13 cellular contexts compared by ENCODE assay signal in genomic region chr2:240570531-240571313, GRCh38. TPM values are rescaled to one million over a fixed set of nuclear protein-coding genes. Genes with fewer than 3 reads are reported as not detected.
DNase-seq lines count a peak whose midpoint lies in the region; ATAC-seq and TF ChIP-seq lines count a peak whose summit lies in the region.
"Had no signal": no experiment of that assay in that cellular context is flagged by ENCODE, and none has a peak within 500 bp of the region (broad histone marks: within the 10 kb centered on the region; RNA-seq: fewer than 3 reads in every experiment).

No MANE protein-coding gene starts in this region.

- WGBS in aorta, 2 donors = 81 to 82% methylated on average over 10 to 11 of the region's 11 CpGs

- intact Hi-C loops in ascending aorta (cut with DNase I) (no loop called here), mucosa of descending colon (cut with DNase I, micrococcal nuclease) (no loop called here), aorta (cut with DNase I) (no loop called here)

- H3K4me1 ChIP-seq in ascending aorta = peaks cover 12 to 27% of the 10 kb centered on the region in 2 donors
- H3K4me1 ChIP-seq in mucosa of descending colon (ENCODE audit: low read depth) = peaks cover 40% of the 10 kb centered on the region
- peaks cover 0 to 3% of the 10 kb centered on the region in 2 donors for H3K4me1 ChIP-seq in aorta (ENCODE audit: control insufficient read depth in 1 of 2, insufficient read depth in 2 of 2, low read length in 2 of 2)

- no peak overlapping the region for H3K27ac ChIP-seq in ascending aorta
- no peak overlapping the region for H3K27ac ChIP-seq in aorta (ENCODE audit: low read depth in 1 of 2, low read length in 2 of 2)
- H3K27ac ChIP-seq: neural progenitor cell had no signal

- ATAC-seq in mucosa of descending colon (no peak), aorta (ENCODE audit: low FRiP score) (no peak), HG03460 (IDR thresholded peaks at IDR 0.05; ENCODE audit: unreplicated experiment) (no peak)
- ATAC-seq: body of pancreas had no signal

- H3K27me3 ChIP-seq in ascending aorta (no peaks in the 10 kb centered on the region), aorta (ENCODE audit: control insufficient read depth in 1 of 2, insufficient read depth in 2 of 2, low read length in 1 of 2) (no peaks in the 10 kb centered on the region)
- H3K27me3 ChIP-seq: body of pancreas had no signal

- H3K9me3 ChIP-seq in ascending aorta (no peaks in the 10 kb centered on the region), mucosa of descending colon (no peaks in the 10 kb centered on the region), aorta (ENCODE audit: control insufficient read depth, low read length) (no peaks in the 10 kb centered on the region)
- H3K9me3 ChIP-seq: body of pancreas had no signal

- H3K36me3 ChIP-seq in ascending aorta = peaks cover 27 to 29% of the 10 kb centered on the region in 2 donors
- H3K36me3 ChIP-seq in mucosa of descending colon (ENCODE audit: low read depth) = peaks cover 6% of the 10 kb centered on the region
- peaks cover 0 to 2% of the 10 kb centered on the region in 2 donors for H3K36me3 ChIP-seq in aorta (ENCODE audit: control insufficient read depth in 1 of 2, insufficient read depth in 2 of 2, low read length in 1 of 2)
- H3K36me3 ChIP-seq: neural progenitor cell had no signal

- TF ChIP-seq CTCF in ascending aorta (IDR thresholded peaks at IDR 0.05) (no peak), mucosa of descending colon (IDR thresholded peaks at IDR 0.05) (no peak)

- peak; percentile 2 for DNase-seq in stimulated activated CD4-positive, alpha-beta T cell treated with anti-CD3 and anti-CD28 coated beads, Interleukin-4, amount 100 ng/mL, for 1 hour
- DNase-seq in stimulated activated CD4-positive, alpha-beta T cell treated with anti-CD3 and anti-CD28 coated beads, Interleukin-2, amount 100 ng/mL, for 48 hours = no peak
- DNase-seq in ascending aorta (ENCODE audit: low spot score in 2 of 2) (peak; percentile 4 to 56), mucosa of descending colon (peak in 2 of 3 donors; percentile 33 to 47), aorta (peak; percentile 36 to 68), inferior parietal cortex (ENCODE audit: extremely low spot score) (no peak), foreskin melanocyte (no peak)
- DNase-seq: HFFc6, MM.1S, NCI-H510A treated with DMSO at 0.1 percent for 48 hours had no signal

- peak overlapping the region in 1 of 2 donors; percentile 91 for H3K4me3 ChIP-seq in ascending aorta
- H3K4me3 ChIP-seq in mucosa of descending colon = no peak overlapping the region
- H3K4me3 ChIP-seq in aorta (ENCODE audit: low read length in 2 of 2) = no peak overlapping the region
- H3K4me3 ChIP-seq: body of pancreas, neural progenitor cell had no signal

RNA-seq across cellular contexts. Expression of gene RNPEPL1, which starts 2.4 kb away (rescaled TPM):
- total RNA-seq in ascending aorta (196 TPM), mucosa of descending colon (100 to 1,000 TPM in 1 of 3 donors, 10 to 100 TPM in 2; 76.4 to 119 (median 76.9) TPM), aorta (10 to 100 TPM; 42.9 to 46.9 TPM)
- 100 to 1,000 TPM in 1 of 2 donors, 10 to 100 TPM in 1; 48.2 to 108 TPM for polyA plus RNA-seq in aorta

RNA-seq across cellular contexts. Expression of gene DUSP28, which starts 10.6 kb away (rescaled TPM):
- total RNA-seq in ascending aorta (72.3 TPM), mucosa of descending colon (1 to 10 TPM; 3.5 to 5.3 (median 4.3) TPM), aorta (1 to 10 TPM; 2.1 to 3.4 TPM)
- 1 to 10 TPM; 3.0 to 5.0 TPM for polyA plus RNA-seq in aorta

RNA-seq across cellular contexts. Expression of gene ANKMY1, which starts 12.9 kb away (rescaled TPM):
- total RNA-seq in ascending aorta (14.4 TPM), mucosa of descending colon (10 to 100 TPM; 23.0 to 32.7 (median 23.5) TPM), aorta (10 to 100 TPM; 10.4 to 22.0 TPM)
- 1 to 10 TPM; 6.2 to 6.6 TPM for polyA plus RNA-seq in aorta

RNA-seq across cellular contexts. Expression of gene CAPN10, which starts 15.8 kb away (rescaled TPM):
- total RNA-seq in ascending aorta = 27.8 TPM
- 10 to 100 TPM; 34.0 to 55.5 (median 40.4) TPM for total RNA-seq in mucosa of descending colon
- 10 to 100 TPM; 23.7 to 35.5 TPM for total RNA-seq in aorta
- 10 to 100 TPM; 12.6 to 66.9 TPM for polyA plus RNA-seq in aorta

RNA-seq across cellular contexts. Expression of gene GPR35, which starts 54.6 kb away (rescaled TPM):
- not detected for total RNA-seq in ascending aorta
- total RNA-seq in mucosa of descending colon = 100 to 1,000 TPM in 1 of 3 donors, 10 to 100 TPM in 2; 47.1 to 132 (median 76.8) TPM
- total RNA-seq in aorta = 1 to 10 TPM; 2.1 to 3.9 TPM
- 10 to 100 TPM; 10.1 to 14.5 TPM for polyA plus RNA-seq in aorta

Comparison
In these comparisons a context has a peak if more than half of its experiments do, and no peak if none do; other contexts are left out.
1. DNase-seq: peak in stimulated activated CD4-positive, alpha-beta T cell treated with anti-CD3 and anti-CD28 coated beads, Interleukin-4, amount 100 ng/mL, for 1 hour (single experiment), ascending aorta (2 of 2), mucosa of descending colon (2 of 3) and aorta (2 of 2); none in stimulated activated CD4-positive, alpha-beta T cell treated with anti-CD3 and anti-CD28 coated beads, Interleukin-2, amount 100 ng/mL, for 48 hours (0 of 2), inferior parietal cortex (single experiment) and foreskin melanocyte (single experiment).
2. RNA of gene DUSP28, which starts 10.6 kb away (total RNA-seq): 72.3 TPM in ascending aorta (single experiment); 3.5 to 5.3 TPM in mucosa of descending colon and 2.1 to 3.4 TPM in aorta; every median in the first group is over 10 times any median in the second.